Comparison of ENCODE assay signal across 1 cellular context in the genomic region with DNA sequence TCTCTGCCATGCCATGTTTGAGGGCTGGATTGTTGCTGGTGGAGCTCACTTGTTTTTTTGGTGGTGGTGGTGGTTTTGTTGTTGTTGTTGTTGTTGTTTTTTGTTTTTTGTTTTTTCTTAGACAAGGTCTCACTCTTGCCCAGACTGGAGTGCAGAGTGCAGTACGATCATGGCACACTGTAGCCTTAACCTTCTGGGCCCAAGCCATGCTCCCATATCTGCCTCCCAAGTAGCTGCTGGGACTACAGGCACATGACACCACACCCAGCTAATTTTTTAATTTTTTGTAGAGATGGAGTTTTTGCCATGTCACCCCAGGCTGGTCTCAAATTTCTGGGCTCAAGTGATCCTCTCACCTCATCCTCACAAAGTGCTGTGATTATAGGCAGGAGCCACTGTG.
TF ChIP-seq lines count a peak whose summit lies in the region.

No MANE protein-coding gene starts in this region.

TF ChIP-seq in K562, 482 proteins besides CTCF, POLR2A, EP300 and RAD21:
- TF ChIP-seq KLF16 (IDR thresholded peaks at IDR 0.05) (no peak), PHTF2 (CRISPR knock-in tag; IDR thresholded peaks at IDR 0.05) (no peak), SIN3B (IDR thresholded peaks at IDR 0.05; ENCODE audit: low read depth) (no peak), TRIM28 (IDR thresholded peaks at IDR 0.05) (no peak)
- TF ChIP-seq, protein P1, sequence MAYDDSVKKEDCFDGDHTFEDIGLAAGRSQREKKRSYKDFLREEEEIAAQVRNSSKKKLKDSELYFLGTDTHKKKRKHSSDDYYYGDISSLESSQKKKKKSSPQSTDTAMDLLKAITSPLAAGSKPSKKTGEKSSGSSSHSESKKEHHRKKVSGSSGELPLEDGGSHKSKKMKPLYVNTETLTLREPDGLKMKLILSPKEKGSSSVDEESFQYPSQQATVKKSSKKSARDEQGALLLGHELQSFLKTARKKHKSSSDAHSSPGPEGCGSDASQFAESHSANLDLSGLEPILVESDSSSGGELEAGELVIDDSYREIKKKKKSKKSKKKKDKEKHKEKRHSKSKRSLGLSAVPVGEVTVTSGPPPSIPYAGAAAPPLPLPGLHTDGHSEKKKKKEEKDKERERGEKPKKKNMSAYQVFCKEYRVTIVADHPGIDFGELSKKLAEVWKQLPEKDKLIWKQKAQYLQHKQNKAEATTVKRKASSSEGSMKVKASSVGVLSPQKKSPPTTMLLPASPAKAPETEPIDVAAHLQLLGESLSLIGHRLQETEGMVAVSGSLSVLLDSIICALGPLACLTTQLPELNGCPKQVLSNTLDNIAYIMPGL (CRISPR knock-in tag; IDR thresholded peaks at IDR 0.05) = peak; percentile 11; the same call in 1 of the 2 replicates
- TF ChIP-seq, protein P2, sequence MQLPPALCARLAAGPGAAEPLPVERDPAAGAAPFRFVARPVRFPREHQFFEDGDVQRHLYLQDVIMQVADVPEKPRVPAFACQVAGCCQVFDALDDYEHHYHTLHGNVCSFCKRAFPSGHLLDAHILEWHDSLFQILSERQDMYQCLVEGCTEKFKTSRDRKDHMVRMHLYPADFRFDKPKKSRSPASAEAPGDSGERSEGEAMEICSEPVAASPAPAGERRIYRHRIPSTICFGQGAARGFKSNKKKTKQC (CRISPR knock-in tag; IDR thresholded peaks at IDR 0.05) = no peak
